In the genomic region with DNA sequence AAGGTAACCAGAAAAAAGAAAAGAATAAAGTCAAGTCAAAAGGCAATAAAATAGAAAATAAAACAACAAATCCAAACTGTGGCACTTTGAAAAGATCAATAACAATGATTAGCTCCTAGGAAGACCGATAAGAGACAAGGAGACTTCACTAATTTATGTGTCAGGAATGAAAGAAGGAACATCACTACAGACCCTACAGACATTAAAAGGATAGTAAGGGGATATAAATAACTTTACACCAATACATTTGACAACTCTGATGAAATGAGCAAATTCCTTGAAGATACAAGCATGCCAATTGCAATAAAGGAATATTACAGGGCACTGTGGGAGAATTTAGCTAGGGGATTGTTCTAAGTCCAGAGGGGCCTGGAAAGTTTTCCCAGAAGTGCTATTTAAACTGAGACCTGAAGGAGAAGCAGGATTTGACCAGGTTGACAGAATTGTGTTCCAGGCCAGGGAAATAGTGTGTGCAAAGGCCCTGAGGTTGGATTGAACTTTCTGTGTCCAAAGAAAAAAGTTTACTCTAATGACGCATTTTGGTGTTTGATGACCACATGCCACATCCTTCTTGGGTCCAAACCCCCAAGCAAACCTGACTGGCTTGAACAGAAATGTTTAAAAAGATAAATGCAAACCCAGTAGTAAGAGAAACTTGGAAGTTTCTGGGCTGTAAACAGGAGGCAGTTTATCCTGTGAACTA, we compare ENCODE assay signal across 29 cellular contexts. TPM values are rescaled to one million over a fixed set of nuclear protein-coding genes. Genes with fewer than 3 reads are reported as not detected.
"Had no signal": no experiment of that assay in that cellular context is flagged by ENCODE, and none has a peak within 500 bp of the region (broad histone marks: within the 10 kb centered on the region; RNA-seq: fewer than 3 reads in every experiment).

No MANE protein-coding gene starts in this region.

- H3K4me3 Mint-ChIP-seq: activated CD4-positive, alpha-beta memory T cell treated with anti-CD3 and anti-CD28 coated beads, Interleukin-2, amount 10 ng/mL, durations not matched to agents 7 days and 5 days; activated naive CD8-positive, alpha-beta T cell treated with anti-CD3 and anti-CD28 coated beads for 36 hours; central memory CD8-positive, alpha-beta T cell; T-helper 1 cell treated with Interleukin-12 subunit alpha and Interleukin-12 subunit beta and Interleukin-4 antibody, amounts not matched to agents 30 μg/mL and 1 μg/mL, for 36 hours; T-helper 2 cell treated with Interferon-gamma antibody and Interleukin-4, amounts not matched to agents 5 μg/mL and 100 μg/mL, for 36 hours had no signal

- DNase-seq: activated CD4-positive, alpha-beta memory T cell treated with anti-CD3 and anti-CD28 coated beads, Interleukin-2, amount 10 ng/mL, durations not matched to agents 7 days and 5 days; activated CD4-positive, alpha-beta T cell treated with anti-CD3 and anti-CD28 coated beads for 4 hours; activated CD8-positive, alpha-beta memory T cell treated with anti-CD3 and anti-CD28 coated beads, Interleukin-2, amount 50 U/mL, for 48 hours; activated effector memory CD4-positive, alpha-beta T cell treated with anti-CD3 and anti-CD28 coated beads, Interleukin-2, amount 50 U/mL, for 16 hours; activated naive CD4-positive, alpha-beta T cell; activated naive CD4-positive, alpha-beta T cell treated with anti-CD3 and anti-CD28 coated beads, Interleukin-2, amount 50 U/mL, for 16 hours; activated naive CD8-positive, alpha-beta T cell treated with anti-CD3 and anti-CD28 coated beads for 36 hours; activated T-cell treated with anti-CD3 and anti-CD28 coated beads, Interleukin-2, amount 50 U/mL, for 48 hours; amniotic stem cell; aorta; MM.1S; MV-4-11; NCI-H1092; NCI-H1436 treated with DMSO at 0.1 percent for 48 hours; NCI-H1694 treated with DMSO at 0.1 percent for 48 hours; NCI-H2029; NCI-H2107; NCI-H226; NCI-H524 treated with DMSO at 0.1 percent for 48 hours; PC-3; Peyer's patch; RPMI8226; SHP77 treated with DMSO at 0.1 percent for 48 hours; SK-N-SH had no signal

- ATAC-seq: PC-3 had no signal

- H3K27me3 Mint-ChIP-seq: activated naive CD8-positive, alpha-beta T cell treated with anti-CD3 and anti-CD28 coated beads for 36 hours; central memory CD8-positive, alpha-beta T cell had no signal

- H3K27ac Mint-ChIP-seq: activated CD4-positive, alpha-beta memory T cell treated with anti-CD3 and anti-CD28 coated beads, Interleukin-2, amount 10 ng/mL, durations not matched to agents 7 days and 5 days; activated naive CD8-positive, alpha-beta T cell treated with anti-CD3 and anti-CD28 coated beads for 36 hours; T-helper 1 cell treated with Interleukin-12 subunit alpha and Interleukin-12 subunit beta and Interleukin-4 antibody, amounts not matched to agents 30 μg/mL and 1 μg/mL, for 36 hours; T-helper 2 cell treated with Interferon-gamma antibody and Interleukin-4, amounts not matched to agents 5 μg/mL and 100 μg/mL, for 36 hours had no signal

- H3K4me1 Mint-ChIP-seq: central memory CD8-positive, alpha-beta T cell had no signal

- H3K36me3 Mint-ChIP-seq: activated naive CD8-positive, alpha-beta T cell treated with anti-CD3 and anti-CD28 coated beads for 36 hours had no signal

RNA-seq across cellular contexts. Expression of gene C19orf38, which starts 1.6 kb away (rescaled TPM):
- total RNA-seq: LHCN-M2, SJSA1 had no signal
